In the genomic region with DNA sequence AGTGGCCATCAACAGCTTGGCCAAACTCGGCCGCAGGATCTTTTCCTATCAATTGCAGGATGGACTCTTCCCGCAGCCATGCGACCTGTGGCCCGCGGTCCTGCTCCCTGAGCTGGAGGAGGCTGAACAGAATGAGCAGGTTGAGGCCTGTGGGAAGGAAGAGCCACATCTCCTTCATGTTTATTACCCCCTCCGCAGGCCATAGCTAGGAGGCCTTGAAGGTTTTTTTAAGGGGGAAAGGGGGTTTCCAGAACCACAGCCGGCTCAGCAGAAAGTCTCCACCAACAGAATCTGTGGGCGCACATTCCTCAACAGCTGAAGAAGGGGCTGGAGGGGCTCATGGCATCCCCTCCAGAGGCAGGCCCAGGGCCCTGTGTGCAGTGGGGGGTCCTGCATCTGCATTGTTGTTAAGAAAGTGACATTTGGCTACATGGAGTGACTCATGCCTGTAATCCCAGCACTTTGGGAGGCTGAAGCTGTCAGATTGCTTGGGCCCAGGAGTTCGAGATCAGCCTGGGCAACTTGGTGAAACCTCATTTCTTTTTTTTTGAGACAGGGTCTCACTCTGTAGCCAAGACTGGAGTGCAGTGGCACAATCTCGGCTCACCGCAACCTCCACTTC, we compare ENCODE assay signal across 7 cellular contexts. TPM values are rescaled to one million over a fixed set of nuclear protein-coding genes. Genes with fewer than 3 reads are reported as not detected.
DNase-seq lines count a peak whose midpoint lies in the region; ATAC-seq and TF ChIP-seq lines count a peak whose summit lies in the region.

No MANE protein-coding gene starts in this region.

- no peak for TF ChIP-seq CTCF in OCI-LY1 (IDR thresholded peaks at IDR 0.05; ENCODE audit: low read length)

- peaks cover 6% of the 10 kb centered on the region for H3K9me3 Mint-ChIP-seq in stimulated activated memory B cell treated with anti-CD40 and anti-IgM and Interleukin-4, amounts not matched to agents 10 μg/mL and 1 μg/mL and 100 μg/mL, for 72 hours

- no peak for DNase-seq in right cardiac atrium
- no peak for DNase-seq in NCI-H748 treated with DMSO at 0.1 percent for 48 hours (lab: John Stamatoyannopoulos, UW)
- DNase-seq in H4 (ENCODE audit: low spot score) = no peak

- H3K27me3 ChIP-seq in OCI-LY1 (ENCODE audit: insufficient read depth, low read length) = no peaks in the 10 kb centered on the region
- H3K27me3 ChIP-seq in right cardiac atrium (ENCODE audit: control insufficient read depth, insufficient read depth) = no peaks in the 10 kb centered on the region

- H3K4me1 Mint-ChIP-seq in stimulated activated memory B cell treated with anti-CD40 and anti-IgM and Interleukin-4, amounts not matched to agents 10 μg/mL and 1 μg/mL and 100 μg/mL, for 72 hours = peaks cover 19% of the 10 kb centered on the region

- peak overlapping the region; percentile 87 for H3K27ac Mint-ChIP-seq in stimulated activated memory B cell treated with anti-CD40 and anti-IgM and Interleukin-4, amounts not matched to agents 10 μg/mL and 1 μg/mL and 100 μg/mL, for 72 hours

- H3K9me2 ChIP-seq in OCI-LY1 (ENCODE audit: low read depth, low read length) = no peaks in the 10 kb centered on the region

- ATAC-seq in GM19463 (IDR thresholded peaks at IDR 0.05; ENCODE audit: unreplicated experiment) (peak; percentile 4), right cardiac atrium (no peak), GM21390 (IDR thresholded peaks at IDR 0.05; ENCODE audit: unreplicated experiment) (no peak)
- peak; percentile 28 for ATAC-seq in stimulated activated memory B cell treated with anti-CD40 and anti-IgM and Interleukin-4, amounts not matched to agents 10 μg/mL and 1 μg/mL and 100 μg/mL, for 72 hours

- no peaks in the 10 kb centered on the region; the same call in 1 of the 2 replicates for H3F3A ChIP-seq in OCI-LY1 (ENCODE audit: insufficient read depth, low read length)

- peak overlapping the region; percentile 45; the same call in 1 of the 2 replicates for H2AFZ ChIP-seq in OCI-LY1 (ENCODE audit: low read length)

- H3K27ac ChIP-seq in OCI-LY1 (ENCODE audit: low read depth, low read length, poor library complexity, severe bottlenecking) = no peak overlapping the region
- H3K27ac ChIP-seq in right cardiac atrium (ENCODE audit: low read length) = peak overlapping the region; percentile 14

- H3K4me1 ChIP-seq in OCI-LY1 (ENCODE audit: insufficient read depth, low read length, severe bottlenecking) (peaks cover 21% of the 10 kb centered on the region), right cardiac atrium (ENCODE audit: control insufficient read depth, insufficient read depth, low read length) (peaks cover 4% of the 10 kb centered on the region)

- peak overlapping the region; percentile 92 for H3K4me2 ChIP-seq in OCI-LY1 (ENCODE audit: low read length)

- WGBS in right cardiac atrium = 59% methylated on average over 12 of the region's 12 CpGs

- intact Hi-C loops in right cardiac atrium (cut with DNase I) = no loop called here

- no peaks in the 10 kb centered on the region for H3K36me3 ChIP-seq in OCI-LY1 (ENCODE audit: insufficient read depth, low read length)

- H3K4me3 ChIP-seq in OCI-LY1 (ENCODE audit: low read depth, low read length, poor library complexity, severe bottlenecking) = peak overlapping the region; percentile 72
- peak overlapping the region; percentile 4 for H3K4me3 ChIP-seq in right cardiac atrium (ENCODE audit: low read length)

- H3K9me3 ChIP-seq in OCI-LY1 (ENCODE audit: low read length) (no peaks in the 10 kb centered on the region), right cardiac atrium (ENCODE audit: control insufficient read depth, low read length) (no peaks in the 10 kb centered on the region)

- H3K36me3 Mint-ChIP-seq in stimulated activated memory B cell treated with anti-CD40 and anti-IgM and Interleukin-4, amounts not matched to agents 10 μg/mL and 1 μg/mL and 100 μg/mL, for 72 hours = no peaks in the 10 kb centered on the region

- peaks cover 9% of the 10 kb centered on the region for H3K27me3 Mint-ChIP-seq in stimulated activated memory B cell treated with anti-CD40 and anti-IgM and Interleukin-4, amounts not matched to agents 10 μg/mL and 1 μg/mL and 100 μg/mL, for 72 hours

- peak overlapping the region; percentile 73 for H3K9ac ChIP-seq in OCI-LY1 (ENCODE audit: low read length)

- H3K4me3 Mint-ChIP-seq in stimulated activated memory B cell treated with anti-CD40 and anti-IgM and Interleukin-4, amounts not matched to agents 10 μg/mL and 1 μg/mL and 100 μg/mL, for 72 hours = peak overlapping the region; percentile 90

- H3K79me2 ChIP-seq in OCI-LY1 (ENCODE audit: insufficient read depth, low read length) = no peaks in the 10 kb centered on the region

- no peaks in the 10 kb centered on the region for H4K20me1 ChIP-seq in OCI-LY1 (ENCODE audit: insufficient read depth, low read length)

RNA-seq across cellular contexts. Expression of gene PPP1R13B, which starts 25.2 kb away (rescaled TPM):
- 100 to 1,000 TPM; 102 to 158 (median 117) TPM for total RNA-seq in right cardiac atrium
- 50.1 TPM for polyA plus RNA-seq in right cardiac atrium
- 2.6 and 2.9 TPM in 2 replicates for total RNA-seq in H4 (2014; rRNA removed; shearing (Covaris generic))

RNA-seq across cellular contexts. Expression of gene TDRD9, which starts 55.7 kb away (rescaled TPM):
- total RNA-seq in right cardiac atrium = 10 to 100 TPM in 2 of 4 donors, 1 to 10 TPM in 2; 8.3 to 20.2 (median 12.9) TPM
- 10.7 TPM for polyA plus RNA-seq in right cardiac atrium
- not detected in 2 replicates for total RNA-seq in H4 (2014; rRNA removed; shearing (Covaris generic))

Comparison
In these comparisons a context has a peak if more than half of its experiments do, and no peak if none do; other contexts are left out.
1. ATAC-seq: peak in GM19463 (single experiment) and stimulated activated memory B cell treated with anti-CD40 and anti-IgM and Interleukin-4, amounts not matched to agents 10 μg/mL and 1 μg/mL and 100 μg/mL, for 72 hours (single experiment); none in right cardiac atrium (0 of 2) and GM21390 (single experiment).
2. RNA of gene PPP1R13B, which starts 25.2 kb away (total RNA-seq): 102 to 158 TPM in right cardiac atrium; 2.6 to 2.9 TPM in H4; every median in the first group is over 10 times any median in the second.